8 cellular contexts compared by ENCODE assay signal in the genomic region with DNA sequence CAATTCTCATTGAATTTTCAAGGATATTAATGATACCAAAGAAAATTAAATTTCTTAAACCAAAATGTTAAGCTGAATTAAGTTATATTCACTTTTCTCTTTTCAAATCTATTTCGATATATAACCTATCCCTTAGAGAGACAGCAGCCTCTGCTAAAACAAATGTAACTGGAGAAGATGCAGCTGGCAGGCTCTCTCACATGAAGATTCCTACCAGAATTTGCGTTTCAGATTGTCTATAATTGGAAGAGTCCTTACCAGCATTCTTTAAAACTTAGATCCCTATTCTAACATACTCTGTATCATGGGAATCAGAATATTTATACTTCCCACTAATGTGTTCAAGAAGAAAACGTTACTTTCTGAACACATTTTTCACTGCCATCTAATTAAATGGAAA. TPM values are rescaled to one million over a fixed set of nuclear protein-coding genes. Genes with fewer than 3 reads are reported as not detected.
DNase-seq lines count a peak whose midpoint lies in the region; ATAC-seq and TF ChIP-seq lines count a peak whose summit lies in the region.

No MANE protein-coding gene starts in this region.

- H3K27me3 ChIP-seq in cardiac muscle cell (no peaks in the 10 kb centered on the region), ascending aorta (no peaks in the 10 kb centered on the region), left lung (no peaks in the 10 kb centered on the region), upper lobe of left lung (no peaks in the 10 kb centered on the region)

- no peak for TF ChIP-seq POLR2A in upper lobe of left lung (IDR thresholded peaks at IDR 0.05)

- 32 to 39% methylated on average over 3 of the region's 3 CpGs for WGBS in upper lobe of left lung, 2 donors

- peaks cover 16% of the 10 kb centered on the region for H3K4me1 ChIP-seq in cardiac muscle cell (ENCODE audit: low read depth)
- H3K4me1 ChIP-seq in ascending aorta = peaks cover 0 to 6% of the 10 kb centered on the region in 2 donors
- H3K4me1 ChIP-seq in left lung = peaks cover 0 to 79% of the 10 kb centered on the region in 2 donors
- peaks cover 40 to 59% (median 52%) of the 10 kb centered on the region in 4 donors for H3K4me1 ChIP-seq in upper lobe of left lung

- no peak for TF ChIP-seq EP300 in upper lobe of left lung (IDR thresholded peaks at IDR 0.05)

- no peak for TF ChIP-seq CTCF in cardiac muscle cell (IDR thresholded peaks at IDR 0.05; ENCODE audit: low read depth, low read length)
- TF ChIP-seq CTCF in ascending aorta (IDR thresholded peaks at IDR 0.05) = no peak
- TF ChIP-seq CTCF in left lung (IDR thresholded peaks at IDR 0.05) = no peak
- TF ChIP-seq CTCF in upper lobe of left lung (IDR thresholded peaks at IDR 0.05) = no peak

- no peak for DNase-seq in cardiac muscle cell (ENCODE audit: low read depth in 1 of 2, low spot score in 1 of 2)
- no peak for DNase-seq in Right ventricle myocardium superior
- no peak for DNase-seq in ascending aorta (ENCODE audit: low spot score in 2 of 2)
- DNase-seq in left lung = no peak
- no peak for DNase-seq in upper lobe of left lung
- DNase-seq in stimulated activated CD4-positive, alpha-beta T cell treated with anti-CD3 and anti-CD28 coated beads, Interleukin-12 subunit alpha, Interleukin-12 subunit beta, amount 100 ng/mL, for 4 hours = no peak

- H3K9me3 ChIP-seq in cardiac muscle cell (ENCODE audit: low read depth) (no peaks in the 10 kb centered on the region), ascending aorta (no peaks in the 10 kb centered on the region), left lung (no peaks in the 10 kb centered on the region), upper lobe of left lung (no peaks in the 10 kb centered on the region)

- H3K36me3 ChIP-seq in cardiac muscle cell = no peaks in the 10 kb centered on the region
- H3K36me3 ChIP-seq in ascending aorta = no peaks in the 10 kb centered on the region
- no peaks in the 10 kb centered on the region for H3K36me3 ChIP-seq in left lung
- no peaks in the 10 kb centered on the region for H3K36me3 ChIP-seq in upper lobe of left lung

- H3K27ac ChIP-seq in cardiac muscle cell (no peak overlapping the region), ascending aorta (peak overlapping the region in 1 of 2 donors; percentile 99), left lung (peak overlapping the region; percentile 99 to 100), upper lobe of left lung (peak overlapping the region in 3 of 4 donors; percentile 94 to 100 (median 98))

- H3K4me3 ChIP-seq in cardiac muscle cell = peak overlapping the region; percentile 89
- peak overlapping the region; percentile 71 to 88 for H3K4me3 ChIP-seq in ascending aorta
- peak overlapping the region in 1 of 2 donors; percentile 67 for H3K4me3 ChIP-seq in left lung
- H3K4me3 ChIP-seq in upper lobe of left lung = peak overlapping the region; percentile 64 to 85 (median 74)

- intact Hi-C loops in Right ventricle myocardium superior (cut with DNase I) = loop anchor here (2.0 kb wide), 1 partner anchor 64 kb away; no protein-coding TSS in a partner anchor
- intact Hi-C loops in ascending aorta (cut with DNase I) = loop anchor here (2.0 to 10.0 kb wide), 3 partner anchors 46 to 975 kb away; partner anchors contain the start of gene MPPE1
- intact Hi-C loops in left lung (cut with DNase I) = no loop called here

- no peak for ATAC-seq in Right ventricle myocardium superior (ENCODE audit: poor library complexity)
- no peak for ATAC-seq in left lung
- no peak for ATAC-seq in upper lobe of left lung (ENCODE audit: low FRiP score in 2 of 2)
- no peak for ATAC-seq in GM18868 (IDR thresholded peaks at IDR 0.05; ENCODE audit: unreplicated experiment)
- ATAC-seq in HG03135 (IDR thresholded peaks at IDR 0.05; ENCODE audit: unreplicated experiment) = no peak

RNA-seq across cellular contexts. Expression of gene PTPN2, which starts 1.6 kb away (rescaled TPM):
- total RNA-seq in cardiac muscle cell = 20.4 and 24.7 TPM in 2 replicates
- polyA plus RNA-seq in cardiac muscle cell = 25.4 and 29.8 TPM in 2 replicates
- total RNA-seq in Right ventricle myocardium superior = 9.5 TPM
- total RNA-seq in ascending aorta = 81.8 TPM
- total RNA-seq in left lung = 10 to 100 TPM; 35.6 to 50.1 TPM
- 100 to 1,000 TPM in 1 of 6 donors, 10 to 100 TPM in 5; 31.9 to 119 (median 54.0) TPM for total RNA-seq in upper lobe of left lung

Comparison
In these comparisons a context has a peak if more than half of its experiments do, and no peak if none do; other contexts are left out.
1. intact Hi-C loops: an anchor here in Right ventricle myocardium superior (2.0 kb wide) and ascending aorta (2.0 to 10.0 kb wide); none called in left lung.